Comparison of ENCODE assay signal across 18 cellular contexts in the genomic region with DNA sequence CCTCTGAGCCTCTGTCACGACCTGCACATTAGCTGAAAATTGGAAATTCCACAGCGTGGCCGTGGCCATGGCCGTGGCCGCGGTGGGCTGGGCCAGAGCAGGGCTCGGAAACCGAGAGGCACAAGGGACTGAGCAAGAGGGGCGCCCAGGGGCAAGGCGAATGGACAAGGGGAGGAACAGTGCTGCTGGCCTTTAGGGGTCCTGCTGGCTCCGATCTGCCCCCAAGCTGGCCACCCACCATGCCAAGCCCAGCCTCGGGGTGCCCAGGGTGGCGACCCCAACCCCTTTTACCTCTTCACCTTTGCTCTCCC.
DNase-seq lines count a peak whose midpoint lies in the region; ATAC-seq and TF ChIP-seq lines count a peak whose summit lies in the region.
"Had no signal": no experiment of that assay in that cellular context is flagged by ENCODE, and none has a peak within 500 bp of the region (broad histone marks: within the 10 kb centered on the region; RNA-seq: fewer than 3 reads in every experiment).

No MANE protein-coding gene starts in this region.

- no peaks in the 10 kb centered on the region for H3K79me2 ChIP-seq in H9 (ENCODE audit: insufficient read depth, low read length)
- no peaks in the 10 kb centered on the region for H3K79me2 ChIP-seq in trophoblast cell (ENCODE audit: control insufficient read depth, insufficient read depth, low read length, poor library complexity)

- H3K36me3 Mint-ChIP-seq in H9 (ENCODE audit: insufficient read depth in 1 of 3, low read depth in 3 of 3), result no peaks in the 10 kb centered on the region
- H3K36me3 Mint-ChIP-seq in brain, result no peaks in the 10 kb centered on the region
- H3K36me3 Mint-ChIP-seq: CD14-positive monocyte had no signal

- H3K23ac ChIP-seq in H9 (ENCODE audit: insufficient read length, low read depth, low read length), result no peak overlapping the region
- no peak overlapping the region for H3K23ac ChIP-seq in trophoblast cell (ENCODE audit: low read length)

- H3K4me3 Mint-ChIP-seq in H9, result peak overlapping the region; percentile 71 to 72
- H3K4me3 Mint-ChIP-seq in brain, result peak overlapping the region in 3 of 5 experiments; percentile 39 to 81 (median 75)
- H3K4me3 Mint-ChIP-seq: HFFc6 had no signal

- H2BK5ac ChIP-seq in H9 (ENCODE audit: insufficient read length, low read length) (no peak overlapping the region), trophoblast cell (ENCODE audit: low read depth, low read length, poor library complexity) (no peak overlapping the region)

- H2AFZ ChIP-seq in H9 (ENCODE audit: low read length), result no peak overlapping the region
- H2AFZ ChIP-seq in trophoblast cell (ENCODE audit: insufficient read depth, low read length, poor library complexity), result no peak overlapping the region
- H2AFZ ChIP-seq: GM23248 had no signal

- H3K4me2 ChIP-seq in H9 (ENCODE audit: insufficient read depth, insufficient read length, low read length), result peak overlapping the region; percentile 72
- H3K4me2 ChIP-seq in trophoblast cell (ENCODE audit: low read length), result peak overlapping the region; percentile 6

- no peak overlapping the region for H2BK15ac ChIP-seq in H9 (ENCODE audit: low read depth, low read length)

- no peak overlapping the region for H3K56ac ChIP-seq in H9 (ENCODE audit: insufficient read length, low read depth, low read length)

- H4K91ac ChIP-seq in H9 (ENCODE audit: insufficient read length, low read depth, low read length), result no peak overlapping the region
- no peak overlapping the region for H4K91ac ChIP-seq in trophoblast cell (ENCODE audit: low read depth, low read length)

- H3K14ac ChIP-seq in H9 (ENCODE audit: insufficient read depth, low read length) (no peak overlapping the region), trophoblast cell (ENCODE audit: low read length) (no peak overlapping the region)

- no peaks in the 10 kb centered on the region for H4K20me1 ChIP-seq in H9 (ENCODE audit: control insufficient read depth, insufficient read depth, insufficient read length)

- H4K5ac ChIP-seq in H9 (ENCODE audit: insufficient read length, low read depth, low read length), result no peak overlapping the region

- H3K79me1 ChIP-seq in H9 (ENCODE audit: insufficient read depth, low read depth, low read length, poor library complexity, severe bottlenecking), result no peaks in the 10 kb centered on the region
- no peaks in the 10 kb centered on the region for H3K79me1 ChIP-seq in trophoblast cell (ENCODE audit: low read length)

- peaks cover 6% of the 10 kb centered on the region for H3K4me1 ChIP-seq in H9 (ENCODE audit: insufficient read depth, low read length)
- peaks cover 5% of the 10 kb centered on the region for H3K4me1 ChIP-seq in iPS-15b (ENCODE audit: control insufficient read depth, insufficient read depth, low read length)
- H3K4me1 ChIP-seq in trophoblast cell (ENCODE audit: control insufficient read depth in 1 of 2, insufficient read depth in 2 of 2, low read length in 2 of 2), result no peaks in the 10 kb centered on the region
- H3K4me1 ChIP-seq in lower lobe of right lung, result no peaks in the 10 kb centered on the region

- DNase-seq in H9 (no peak), trophoblast cell (no peak), NCI-H446 treated with DMSO at 0.1 percent for 48 hours (lab: John Stamatoyannopoulos, UW) (no peak), lower lobe of right lung (no peak), LoVo (ENCODE audit: low spot score) (no peak)
- DNase-seq: HFFc6, Karpas-422, NCI-H1417, NCI-H1930, NCI-H2171, NCI-H510A, SHP77 had no signal

- H3K27me3 ChIP-seq in H9 (ENCODE audit: insufficient read depth, low read length), result no peaks in the 10 kb centered on the region; the same call in 1 of the 2 replicates
- H3K27me3 ChIP-seq in iPS-15b (ENCODE audit: control insufficient read depth, insufficient read depth, low read length), result peaks cover 3% of the 10 kb centered on the region
- H3K27me3 ChIP-seq in trophoblast cell (ENCODE audit: insufficient read depth, low read length), result peaks cover 3% of the 10 kb centered on the region
- peaks cover 23% of the 10 kb centered on the region for H3K27me3 ChIP-seq in lower lobe of right lung (ENCODE audit: low read depth)

- H3K4me1 Mint-ChIP-seq in H9 (peaks cover 27 to 43% of the 10 kb centered on the region in 2 experiments), brain (peaks cover 15% of the 10 kb centered on the region)
- H3K4me1 Mint-ChIP-seq: CD14-positive monocyte had no signal

- H3K27ac Mint-ChIP-seq in H9 (no peak overlapping the region), brain (peak overlapping the region in 3 of 5 experiments; percentile 13 to 96 (median 43))
- H3K27ac Mint-ChIP-seq: CD14-positive monocyte, HFFc6 had no signal

- ATAC-seq in lower lobe of right lung (no peak), GM19328 (IDR thresholded peaks at IDR 0.05; ENCODE audit: unreplicated experiment) (no peak)
- ATAC-seq: GM12878 had no signal

- H3K23me2 ChIP-seq in H9 (ENCODE audit: insufficient read length, low read depth, low read length, poor library complexity, severe bottlenecking), result peaks cover 4% of the 10 kb centered on the region

- no peak overlapping the region for H3T11ph ChIP-seq in H9 (ENCODE audit: low read length)

- H3K9me3 Mint-ChIP-seq in H9 (0 out of 5 replicates have a peak, but pooled peaks cover 0 to 3% of the 10 kb centered on the region in 2 experiments), brain (peaks cover 0 to 10% (median 0%) of the 10 kb centered on the region in 5 experiments)
- H3K9me3 Mint-ChIP-seq: HFFc6 had no signal

- H3K18ac ChIP-seq in H9 (ENCODE audit: insufficient read length, low read depth, low read length) (no peak overlapping the region), trophoblast cell (ENCODE audit: low read length) (no peak overlapping the region)

- H2AK5ac ChIP-seq in H9 (ENCODE audit: insufficient read length, low read length), result no peak overlapping the region
- H2AK5ac ChIP-seq in trophoblast cell (ENCODE audit: low read length), result no peak overlapping the region

- H2BK120ac ChIP-seq in H9 (ENCODE audit: low read depth, low read length, poor library complexity, severe bottlenecking), result no peak overlapping the region
- no peak overlapping the region for H2BK120ac ChIP-seq in trophoblast cell (ENCODE audit: insufficient read depth, low read length, poor library complexity)

- WGBS in H9 (ENCODE audit: extremely low coverage, insufficient read length, low lambda C conversion rate), result no CpG with 5 or more reads among the region's 13 CpGs
- WGBS in trophoblast cell (ENCODE audit: extremely low coverage, insufficient coverage, insufficient read length), result no CpG with 5 or more reads among the region's 13 CpGs

- no peak overlapping the region for H2BK20ac ChIP-seq in H9 (ENCODE audit: low read depth, low read length, poor library complexity, severe bottlenecking)

- no peak overlapping the region for H4K8ac ChIP-seq in H9 (replicated peaks; ENCODE audit: insufficient read length, low read depth, low read length)
- no peak overlapping the region for H4K8ac ChIP-seq in trophoblast cell (ENCODE audit: low read depth, low read length)

- H3K4ac ChIP-seq in H9 (ENCODE audit: low read depth, low read length), result no peak overlapping the region
- no peak overlapping the region for H3K4ac ChIP-seq in trophoblast cell (ENCODE audit: low read depth, low read length)

- no peak overlapping the region for H4K12ac ChIP-seq in trophoblast cell (ENCODE audit: low read depth, low read length)

- H3K9ac ChIP-seq in H9 (ENCODE audit: extremely low read depth, insufficient read length, low read length) (no peak overlapping the region), iPS-15b (ENCODE audit: low read depth, low read length) (no peak overlapping the region), trophoblast cell (ENCODE audit: low read length) (no peak overlapping the region)
- H3K9ac ChIP-seq: GM23248 had no signal

- H3K27ac ChIP-seq in H9 (ENCODE audit: insufficient read length, low read depth, low read length) (no peak overlapping the region), trophoblast cell (ENCODE audit: low read depth, low read length) (no peak overlapping the region), lower lobe of right lung (no peak overlapping the region)
- H3K27ac ChIP-seq: GM23248 had no signal

- H3K36me3 ChIP-seq in iPS-15b (ENCODE audit: control insufficient read depth, insufficient read depth, low read length) (no peaks in the 10 kb centered on the region), trophoblast cell (ENCODE audit: control insufficient read depth in 1 of 2, insufficient read depth in 2 of 2, low read length in 2 of 2) (no peaks in the 10 kb centered on the region), lower lobe of right lung (no peaks in the 10 kb centered on the region)

- peak overlapping the region; percentile 37 for H3K4me3 ChIP-seq in iPS-15b (ENCODE audit: low read depth, low read length)
- H3K4me3 ChIP-seq in trophoblast cell (ENCODE audit: low read depth, low read length), result no peak overlapping the region
- H3K4me3 ChIP-seq in lower lobe of right lung, result no peak overlapping the region
- H3K4me3 ChIP-seq: GM12878, GM23248 had no signal

- H2BK12ac ChIP-seq in H9 (ENCODE audit: insufficient read length, low read depth, low read length) (no peak overlapping the region), trophoblast cell (ENCODE audit: low read length) (no peak overlapping the region)

- H3K27me3 Mint-ChIP-seq in H9 (ENCODE audit: low read depth) (peaks cover 24% of the 10 kb centered on the region), brain (peaks cover 41% of the 10 kb centered on the region)

- H3K9me3 ChIP-seq in H9 (ENCODE audit: control insufficient read depth, low read depth, low read length) (no peaks in the 10 kb centered on the region), iPS-15b (ENCODE audit: control insufficient read depth, insufficient read depth, low read length) (no peaks in the 10 kb centered on the region), trophoblast cell (ENCODE audit: insufficient read depth, low read depth, low read length) (no peaks in the 10 kb centered on the region), lower lobe of right lung (no peaks in the 10 kb centered on the region)

- TF ChIP-seq CTCF in H9 (conservative IDR thresholded peaks at IDR 0.05) (no peak), brain (conservative IDR thresholded peaks at IDR 0.05) (no peak), lower lobe of right lung (IDR thresholded peaks at IDR 0.05) (no peak)

- intact Hi-C loops in lower lobe of right lung (cut with DNase I), result no loop called here

Comparison
In these comparisons a context has a peak if more than half of its experiments do, and no peak if none do; other contexts are left out.
1. H3K27ac Mint-ChIP-seq: peak in brain (3 of 5); none in H9 (0 of 3).